ENCODE assay signal across 8 cellular contexts in genomic region chr6:73520688-73521350, GRCh38. TPM values are rescaled to one million over a fixed set of nuclear protein-coding genes. Genes with fewer than 3 reads are reported as not detected.
DNase-seq lines count a peak whose midpoint lies in the region; ATAC-seq and TF ChIP-seq lines count a peak whose summit lies in the region.

TSS of gene EEF1A1 (minus strand) at chr6:73521032. CDS start at chr6:73520026, 1,006 bp downstream.

- TF ChIP-seq CTCF in AG04449 (IDR thresholded peaks at IDR 0.05; ENCODE audit: insufficient read depth, low read length, missing control alignments): peak; percentile 2
- no peak for TF ChIP-seq CTCF in activated B cell treated with CpG ODN at 0.5 μM for 24 hours (IDR thresholded peaks at IDR 0.05)
- TF ChIP-seq CTCF in spleen (IDR thresholded peaks at IDR 0.05 in 8 of 11, conservative IDR thresholded peaks at IDR 0.05 in 3 of 11): peak in 3 of 11 experiments; percentile 11 to 24 (median 22)

- peaks cover 0 to 45% (median 35%) of the 10 kb centered on the region in 6 donors for H3K36me3 ChIP-seq in spleen

- H3K4me3 ChIP-seq in AG04449 (ENCODE audit: low read depth, low read length) (peak within 1 kb of the TSS; percentile 100), spleen (peak within 1 kb of the TSS; percentile 70 to 94 (median 80))

- POLR2A ChIA-PET in AG04449 (lab: Yijun Ruan, JAX) (interaction anchor here (0.6 to 5.6 kb wide), 32 partner anchors 8 to 1793 kb away, joined by 3 to 97 read pairs (median 5); partner anchors contain the start of genes MTO1 and SLC17A5), activated B cell treated with CpG ODN at 0.5 μM for 24 hours (lab: Charles Lee) (interaction anchor here (0.6 to 10.2 kb wide), 40 partner anchors 8 to 1723 kb away, joined by 3 to 301 read pairs (median 5); partner anchors contain the start of genes CGAS, COX7A2, MTO1 and SLC17A5)

- no peaks in the 10 kb centered on the region for H3K9me3 ChIP-seq in spleen

- ATAC-seq in GM18907 (IDR thresholded peaks at IDR 0.05; ENCODE audit: unreplicated experiment) (peak; percentile 84), HG03159 (IDR thresholded peaks at IDR 0.05; ENCODE audit: unreplicated experiment) (peak; percentile 65), activated B cell treated with CpG ODN at 0.5 μM for 24 hours (ENCODE audit: low read depth) (peak; percentile 79)

- H3K27ac Mint-ChIP-seq in activated B cell treated with CpG ODN at 0.5 μM for 24 hours (peak within 1 kb of the TSS; percentile 98), immature natural killer cell (peak within 1 kb of the TSS; percentile 97 to 100 (median 99))

- peak within 1 kb of the TSS; percentile 96 for H3K4me3 Mint-ChIP-seq in activated B cell treated with CpG ODN at 0.5 μM for 24 hours
- peak within 1 kb of the TSS; percentile 90 to 98 (median 97) for H3K4me3 Mint-ChIP-seq in immature natural killer cell

- WGBS in spleen, 5 donors: 0 to 2% (median 0%) methylated on average over 36 to 53 of the region's 53 CpGs

- H3K36me3 Mint-ChIP-seq in activated B cell treated with CpG ODN at 0.5 μM for 24 hours (ENCODE audit: low read depth) (peaks cover 53% of the 10 kb centered on the region), immature natural killer cell (peaks cover 11 to 41% (median 22%) of the 10 kb centered on the region in 3 donors)

- H3K27me3 ChIP-seq in spleen (replicated peaks in 1 of 7): no peaks in the 10 kb centered on the region

- H3K4me1 ChIP-seq in spleen: peaks cover 44 to 68% (median 60%) of the 10 kb centered on the region in 6 donors

- H3K27ac ChIP-seq in caudate nucleus (ENCODE audit: low read depth, low read length): peak within 1 kb of the TSS; percentile 99
- H3K27ac ChIP-seq in spleen: peak within 1 kb of the TSS; percentile 97 to 100 (median 98)

- CTCF ChIA-PET in AG04449 (lab: Yijun Ruan, JAX): interaction anchor here (1.3 to 6.4 kb wide), 4 partner anchors 59 to 1746 kb away, joined by 3 to 50 read pairs (median 6); no protein-coding TSS in a partner anchor
- CTCF ChIA-PET in activated B cell treated with CpG ODN at 0.5 μM for 24 hours (lab: Charles Lee): interaction anchor here (3.1 to 3.8 kb wide), 2 partner anchors 59 to 90 kb away, joined by 14 to 30 read pairs; no protein-coding TSS in a partner anchor

- H3K27me3 Mint-ChIP-seq in activated B cell treated with CpG ODN at 0.5 μM for 24 hours (no peaks in the 10 kb centered on the region), immature natural killer cell (ENCODE audit: low read depth in 3 of 3) (peaks cover 17 to 48% (median 43%) of the 10 kb centered on the region in 3 donors)

- H3K4me1 Mint-ChIP-seq in activated B cell treated with CpG ODN at 0.5 μM for 24 hours (peaks cover 65% of the 10 kb centered on the region), immature natural killer cell (peaks cover 71 to 74% of the 10 kb centered on the region in 2 donors)

- peak; percentile 97 to 99 (median 98) for TF ChIP-seq POLR2A in spleen (IDR thresholded peaks at IDR 0.05)

- intact Hi-C loops in activated B cell treated with CpG ODN at 0.5 μM for 24 hours (cut with micrococcal nuclease) (loop anchor here (1.0 to 10.0 kb wide), 9 partner anchors 40 to 1721 kb away; partner anchors contain the start of genes COX7A2 and MTO1), spleen (cut with DNase I; ENCODE audit: low total_unique reads) (loop anchor here (10.0 kb wide), 1 partner anchor 64 kb away; no protein-coding TSS in a partner anchor)

- peak; percentile 99 for DNase-seq in AG04449 (ENCODE audit: low read depth, low spot score)
- DNase-seq in NCI-H226: peak; percentile 99
- DNase-seq in activated B cell treated with CpG ODN at 0.5 μM for 24 hours: peak; percentile 91
- peak; percentile 91 to 100 (median 99) for DNase-seq in caudate nucleus (lab: John Stamatoyannopoulos, UW)
- DNase-seq in immature natural killer cell: peak; percentile 99 to 100 (median 99)
- DNase-seq in spleen: peak; percentile 100

- H3K9me3 Mint-ChIP-seq in activated B cell treated with CpG ODN at 0.5 μM for 24 hours (no peaks in the 10 kb centered on the region), immature natural killer cell (no peaks in the 10 kb centered on the region)

RNA-seq across cellular contexts. Expression of gene EEF1A1, which starts in this region (rescaled TPM):
- total RNA-seq in activated B cell treated with CpG ODN at 0.5 μM for 24 hours (19,962 and 22,096 TPM in 2 replicates), spleen (over 10,000 TPM in 1 of 7 donors, 1,000 to 10,000 TPM in 6; 7,486 to 10,079 (median 8,893) TPM)
- polyA plus RNA-seq in immature natural killer cell (over 10,000 TPM in 1 of 3 donors, 1,000 to 10,000 TPM in 2; 4,920 to 10,209 (median 5,498) TPM), spleen (over 10,000 TPM; 12,419 to 13,640 (median 12,484) TPM)

Comparison
In these comparisons a context has a peak if more than half of its experiments do, and no peak if none do; other contexts are left out.
1. Peak in every context shown above with its lines: DNase-seq, ATAC-seq, H3K4me3 ChIP-seq and H3K27ac ChIP-seq.